ENCODE assay signal across 23 cellular contexts in genomic region chr6:33088258-33088930, GRCh38. TPM values are rescaled to one million over a fixed set of nuclear protein-coding genes. Genes with fewer than 3 reads are reported as not detected.
DNase-seq lines count a peak whose midpoint lies in the region; ATAC-seq, FAIRE-seq and TF ChIP-seq lines count a peak whose summit lies in the region.
"Had no signal": no experiment of that assay in that cellular context is flagged by ENCODE, and none has a peak within 500 bp of the region (broad histone marks: within the 10 kb centered on the region; RNA-seq: fewer than 3 reads in every experiment).

No MANE protein-coding gene starts in this region.

- peak overlapping the region in 5 of 8 donors; percentile 15 to 87 (median 77) for H3K27ac Mint-ChIP-seq in CD8-positive, alpha-beta memory T cell
- H3K27ac Mint-ChIP-seq in memory B cell = peak overlapping the region; percentile 83
- H3K27ac Mint-ChIP-seq: activated naive CD4-positive, alpha-beta T cell treated with anti-CD3 and anti-CD28 coated beads, Interleukin-2, amount 50 U/mL, for 24 hours had no signal

- peaks cover 0 to 6% (median 4%) of the 10 kb centered on the region in 3 donors for H3K4me1 Mint-ChIP-seq in CD8-positive, alpha-beta memory T cell
- peaks cover 25% of the 10 kb centered on the region for H3K4me1 Mint-ChIP-seq in memory B cell
- no peaks in the 10 kb centered on the region for H3K4me1 Mint-ChIP-seq in activated T-cell treated with anti-CD3 and anti-CD28 coated beads, Interleukin-2, amount 50 U/mL, for 4 hours (ENCODE audit: low read depth)

- H3K4me3 Mint-ChIP-seq in CD8-positive, alpha-beta memory T cell = no peak overlapping the region
- H3K4me3 Mint-ChIP-seq in memory B cell = no peak overlapping the region
- no peak overlapping the region for H3K4me3 Mint-ChIP-seq in activated T-cell treated with anti-CD3 and anti-CD28 coated beads, Interleukin-2, amount 50 U/mL, for 4 hours
- H3K4me3 Mint-ChIP-seq: activated naive CD4-positive, alpha-beta T cell treated with anti-CD3 and anti-CD28 coated beads, Interleukin-2, amount 50 U/mL, for 24 hours; naive thymus-derived CD4-positive, alpha-beta T cell had no signal

- CTCF ChIA-PET in CD8-positive, alpha-beta memory T cell (lab: Charles Lee) = interaction anchor here (1.4 to 2.8 kb wide), 3 partner anchors 70 to 74 kb away, joined by 5 to 8 read pairs (median 5); no protein-coding TSS in a partner anchor
- CTCF ChIA-PET in HEK293 (lab: Yijun Ruan, JAX) = interaction anchor here (0.5 to 3.2 kb wide), 9 partner anchors 9 to 675 kb away, joined by 3 to 13 read pairs (median 5); no protein-coding TSS in a partner anchor

- no peak for TF ChIP-seq POLR2A in Peyer's patch (IDR thresholded peaks at IDR 0.05)

- H3K27me3 Mint-ChIP-seq in CD8-positive, alpha-beta memory T cell = peaks cover 3 to 6% of the 10 kb centered on the region in 2 donors
- H3K27me3 Mint-ChIP-seq in memory B cell = no peaks in the 10 kb centered on the region
- H3K27me3 Mint-ChIP-seq in activated T-cell treated with anti-CD3 and anti-CD28 coated beads, Interleukin-2, amount 50 U/mL, for 4 hours (ENCODE audit: low read depth) = peaks cover 2% of the 10 kb centered on the region

- FAIRE-seq in bronchial epithelial cell (lab: Jason Lieb, UNC) = no peak
- FAIRE-seq: K562 had no signal

- ATAC-seq in memory B cell (ENCODE audit: low read depth) = no peak
- ATAC-seq in activated T-cell treated with anti-CD3 and anti-CD28 coated beads, Interleukin-2, amount 50 U/mL, for 4 hours = no peak
- ATAC-seq: K562; left lobe of liver; naive thymus-derived CD4-positive, alpha-beta T cell had no signal

- H3K4me1 ChIP-seq in CD8-positive, alpha-beta memory T cell (ENCODE audit: insufficient read depth, low read length) = no peaks in the 10 kb centered on the region
- H3K4me1 ChIP-seq in HEK293 (ENCODE audit: control insufficient read depth, insufficient read depth, low read length) = peaks cover 5% of the 10 kb centered on the region; the same call in 1 of the 2 replicates
- H3K4me1 ChIP-seq in Peyer's patch = peaks cover 0 to 4% (median 0%) of the 10 kb centered on the region in 4 donors
- H3K4me1 ChIP-seq: suprapubic skin had no signal

- POLR2A ChIA-PET in CD8-positive, alpha-beta memory T cell (lab: Charles Lee) = interaction anchor here (0.5 to 0.6 kb wide), 2 partner anchors 154 to 470 kb away, joined by 3 read pairs; no protein-coding TSS in a partner anchor
- POLR2A ChIA-PET in HEK293 (lab: Yijun Ruan, JAX) = interaction anchor here (0.6 to 1.3 kb wide), 3 partner anchors 13 to 117 kb away, joined by 3 to 5 read pairs (median 3); partner anchors contain the start of gene HLA-DPB1

- H3K9me3 ChIP-seq in CD8-positive, alpha-beta memory T cell (ENCODE audit: low read length) = no peaks in the 10 kb centered on the region
- H3K9me3 ChIP-seq in HEK293 (ENCODE audit: control insufficient read depth, insufficient read depth, low read depth, low read length) (no peaks in the 10 kb centered on the region), Peyer's patch (no peaks in the 10 kb centered on the region)
- H3K9me3 ChIP-seq: BLaER1 treated with 17β-estradiol and CSF1 and Interleukin-3, amounts not matched to agents 10 nM and 100 nM; suprapubic skin had no signal

- H3K36me3 Mint-ChIP-seq in CD8-positive, alpha-beta memory T cell = peaks cover 0 to 43% (median 11%) of the 10 kb centered on the region in 3 donors
- H3K36me3 Mint-ChIP-seq in memory B cell = peaks cover 29% of the 10 kb centered on the region
- peaks cover 8% of the 10 kb centered on the region for H3K36me3 Mint-ChIP-seq in activated T-cell treated with anti-CD3 and anti-CD28 coated beads, Interleukin-2, amount 50 U/mL, for 4 hours (ENCODE audit: insufficient read depth)
- H3K36me3 Mint-ChIP-seq: activated naive CD4-positive, alpha-beta T cell treated with anti-CD3 and anti-CD28 coated beads, Interleukin-2, amount 50 U/mL, for 24 hours had no signal

- peaks cover 4% of the 10 kb centered on the region for H3K36me3 ChIP-seq in CD8-positive, alpha-beta memory T cell (ENCODE audit: insufficient read depth, low read length)
- H3K36me3 ChIP-seq in HEK293 (ENCODE audit: control insufficient read depth in 2 of 2, insufficient read depth in 1 of 2, low read length in 2 of 2) (peaks cover 0 to 33% of the 10 kb centered on the region in 2 experiments; a peak in 1 of 3 replicates), bronchial epithelial cell (ENCODE audit: control insufficient read depth, insufficient read depth, low read length) (no peaks in the 10 kb centered on the region), Peyer's patch (peaks cover 0 to 12% (median 0%) of the 10 kb centered on the region in 3 donors)
- H3K36me3 ChIP-seq: cardiac muscle cell had no signal

- H3K9me3 Mint-ChIP-seq in CD8-positive, alpha-beta memory T cell = no peaks in the 10 kb centered on the region
- H3K9me3 Mint-ChIP-seq in memory B cell = no peaks in the 10 kb centered on the region
- H3K9me3 Mint-ChIP-seq in activated T-cell treated with anti-CD3 and anti-CD28 coated beads, Interleukin-2, amount 50 U/mL, for 4 hours = no peaks in the 10 kb centered on the region
- H3K9me3 Mint-ChIP-seq: activated naive CD4-positive, alpha-beta T cell treated with anti-CD3 and anti-CD28 coated beads, Interleukin-2, amount 50 U/mL, for 24 hours; naive thymus-derived CD4-positive, alpha-beta T cell had no signal

- TF ChIP-seq CTCF in HEK293 (tag by site-specific recombination; IDR thresholded peaks at IDR 0.05) (no peak), bronchial epithelial cell (IDR thresholded peaks at IDR 0.05; ENCODE audit: insufficient read depth, low read length, severe bottlenecking) (no peak), Peyer's patch (IDR thresholded peaks at IDR 0.05) (no peak)

- no peak for DNase-seq in CD8-positive, alpha-beta memory T cell
- DNase-seq in bronchial epithelial cell (ENCODE audit: low read depth) (peak; percentile 80), memory B cell (ENCODE audit: low spot score in 2 of 2) (no peak), Peyer's patch (no peak), NCI-H345 treated with DMSO at 0.1 percent for 48 hours (lab: John Stamatoyannopoulos, UW; ENCODE audit: unreplicated experiment) (no peak)
- no peak for DNase-seq in activated T-cell treated with anti-CD3 and anti-CD28 coated beads, Interleukin-2, amount 50 U/mL, for 4 hours
- DNase-seq: activated CD4-positive, alpha-beta T cell treated with anti-CD3 and anti-CD28 coated beads for 48 hours; dermis blood vessel endothelial cell; glutamatergic neuron; naive thymus-derived CD4-positive, alpha-beta T cell; NCI-H1694 treated with DMSO at 0.1 percent for 48 hours; NCI-H69; retina; T-helper 2 cell had no signal

- H3K4me3 ChIP-seq in CD8-positive, alpha-beta memory T cell (ENCODE audit: low read length) = no peak overlapping the region
- H3K4me3 ChIP-seq in HEK293 (ENCODE audit: low read depth, low read length) = no peak overlapping the region
- no peak overlapping the region for H3K4me3 ChIP-seq in bronchial epithelial cell (ENCODE audit: low read depth, low read length)
- no peak overlapping the region for H3K4me3 ChIP-seq in Peyer's patch
- H3K4me3 ChIP-seq: BLaER1 treated with 17β-estradiol and CSF1 and Interleukin-3, amounts not matched to agents 10 nM and 100 nM; cardiac muscle cell; K562; SK-N-MC; smooth muscle cell; suprapubic skin had no signal

- H3K27me3 ChIP-seq in CD8-positive, alpha-beta memory T cell (ENCODE audit: insufficient read depth, low read length, poor library complexity, severe bottlenecking) = no peaks in the 10 kb centered on the region
- no peaks in the 10 kb centered on the region for H3K27me3 ChIP-seq in bronchial epithelial cell (ENCODE audit: control insufficient read depth, insufficient read depth, low read length)
- no peaks in the 10 kb centered on the region for H3K27me3 ChIP-seq in Peyer's patch
- H3K27me3 ChIP-seq: BLaER1 treated with 17β-estradiol and CSF1 and Interleukin-3, amounts not matched to agents 10 nM and 100 nM; cardiac muscle cell; suprapubic skin had no signal

- H3K27ac ChIP-seq in CD8-positive, alpha-beta memory T cell (ENCODE audit: low read depth, low read length) = no peak overlapping the region
- H3K27ac ChIP-seq in HEK293 (ENCODE audit: extremely low read depth, low read depth, low read length) (no peak overlapping the region), Peyer's patch (no peak overlapping the region)
- H3K27ac ChIP-seq: BLaER1 treated with 17β-estradiol and CSF1 and Interleukin-3, amounts not matched to agents 10 nM and 100 nM; cardiac muscle cell; SK-N-MC; suprapubic skin had no signal

TF ChIP-seq in HEK293, 187 proteins besides CTCF, POLR2A, EP300 and RAD21 (continues in another document):
- TF ChIP-seq RBAK (tag by site-specific recombination; IDR thresholded peaks at IDR 0.05) (no peak), HOXD13 (CRISPR knock-in tag; IDR thresholded peaks at IDR 0.05; ENCODE audit: borderline replicate concordance) (no peak), PRDM1 (tag by site-specific recombination; IDR thresholded peaks at IDR 0.05) (peak; percentile 32; the same call in 1 of the 2 replicates)
- TF ChIP-seq, protein P1, sequence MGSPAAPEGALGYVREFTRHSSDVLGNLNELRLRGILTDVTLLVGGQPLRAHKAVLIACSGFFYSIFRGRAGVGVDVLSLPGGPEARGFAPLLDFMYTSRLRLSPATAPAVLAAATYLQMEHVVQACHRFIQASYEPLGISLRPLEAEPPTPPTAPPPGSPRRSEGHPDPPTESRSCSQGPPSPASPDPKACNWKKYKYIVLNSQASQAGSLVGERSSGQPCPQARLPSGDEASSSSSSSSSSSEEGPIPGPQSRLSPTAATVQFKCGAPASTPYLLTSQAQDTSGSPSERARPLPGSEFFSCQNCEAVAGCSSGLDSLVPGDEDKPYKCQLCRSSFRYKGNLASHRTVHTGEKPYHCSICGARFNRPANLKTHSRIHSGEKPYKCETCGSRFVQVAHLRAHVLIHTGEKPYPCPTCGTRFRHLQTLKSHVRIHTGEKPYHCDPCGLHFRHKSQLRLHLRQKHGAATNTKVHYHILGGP (tag by site-specific recombination; IDR thresholded peaks at IDR 0.05) = no peak

RNA-seq across cellular contexts. Expression of gene HLA-DPB1, which starts 12.6 kb away (rescaled TPM):
- 10 to 100 TPM; 20.8 to 25.1 TPM for total RNA-seq in CD8-positive, alpha-beta memory T cell
- polyA plus RNA-seq in CD8-positive, alpha-beta memory T cell = 178 TPM
- total RNA-seq in bronchial epithelial cell (0.53 TPM in 1 of 2 replicates, not detected in the other), Peyer's patch (100 to 1,000 TPM in 1 of 4 donors, 10 to 100 TPM in 2, 1 to 10 TPM in 1; 9.5 to 104 (median 19.7) TPM)
- 1 to 10 TPM; 6.0 to 9.8 (median 6.3) TPM for total RNA-seq in activated T-cell treated with anti-CD3 and anti-CD28 coated beads, Interleukin-2, amount 50 U/mL, for 4 hours

RNA-seq across cellular contexts. Expression of gene HLA-DPA1, which starts 14.9 kb away (rescaled TPM):
- total RNA-seq in CD8-positive, alpha-beta memory T cell = 10 to 100 TPM; 69.8 to 71.7 TPM
- 156 TPM for polyA plus RNA-seq in CD8-positive, alpha-beta memory T cell
- 0.26 and 1.1 TPM in 2 replicates for total RNA-seq in bronchial epithelial cell
- total RNA-seq in Peyer's patch = 10 to 100 TPM; 14.6 to 70.1 (median 50.4) TPM
- total RNA-seq in activated T-cell treated with anti-CD3 and anti-CD28 coated beads, Interleukin-2, amount 50 U/mL, for 4 hours = 10 to 100 TPM; 18.0 to 31.5 (median 19.8) TPM
